ENCODE assay signal across 10 cellular contexts in genomic region chr12:113955109-113955970, GRCh38. TPM values are rescaled to one million over a fixed set of nuclear protein-coding genes. Genes with fewer than 3 reads are reported as not detected.
DNase-seq lines count a peak whose midpoint lies in the region; ATAC-seq and TF ChIP-seq lines count a peak whose summit lies in the region.
"Had no signal": no experiment of that assay in that cellular context is flagged by ENCODE, and none has a peak within 500 bp of the region (broad histone marks: within the 10 kb centered on the region; RNA-seq: fewer than 3 reads in every experiment).

No MANE protein-coding gene starts in this region.

- H3K4me3 ChIP-seq in BLaER1: no peak overlapping the region
- no peak overlapping the region for H3K4me3 ChIP-seq in HCT116 (replicated peaks in 1 of 2; ENCODE audit: low read depth in 1 of 2, low read length in 2 of 2)
- no peak overlapping the region for H3K4me3 ChIP-seq in hepatocyte
- no peak overlapping the region for H3K4me3 ChIP-seq in upper lobe of left lung

- H3K27ac ChIP-seq in BLaER1 (peak overlapping the region; percentile 63; the same call in 1 of the 2 replicates), HCT116 (ENCODE audit: low read depth, low read length) (peak overlapping the region; percentile 26; the same call in 1 of the 2 replicates), hepatocyte (no peak overlapping the region), upper lobe of left lung (no peak overlapping the region)

- H3K79me2 ChIP-seq in HCT116 (ENCODE audit: insufficient read depth, low read length): no peaks in the 10 kb centered on the region
- H3K79me2 ChIP-seq in hepatocyte: no peaks in the 10 kb centered on the region

- peak; percentile 97 for ATAC-seq in HCT116
- peak; percentile 88 for ATAC-seq in SK-N-SH treated with all-trans-retinoic acid at 6 μM for 48 hours
- no peak for ATAC-seq in HG02759 (IDR thresholded peaks at IDR 0.05; ENCODE audit: unreplicated experiment)
- ATAC-seq in upper lobe of left lung (ENCODE audit: low FRiP score in 2 of 2): no peak

- no peak overlapping the region for H2AFZ ChIP-seq in HCT116 (ENCODE audit: low read depth, low read length, poor library complexity, severe bottlenecking)
- H2AFZ ChIP-seq in hepatocyte: no peak overlapping the region

- peak; percentile 51 to 88 (median 86); a peak in 5 of 6 replicates for TF ChIP-seq CTCF in HCT116 (IDR thresholded peaks at IDR 0.05 in 2 of 3, conservative IDR thresholded peaks at IDR 0.05 in 1 of 3; ENCODE audit: borderline replicate concordance in 1 of 3, insufficient read depth in 1 of 3, low read depth in 2 of 3, low read length in 2 of 3)
- TF ChIP-seq CTCF in hepatocyte (IDR thresholded peaks at IDR 0.05; ENCODE audit: poor library complexity): peak; percentile 34
- no peak for TF ChIP-seq CTCF in upper lobe of left lung (IDR thresholded peaks at IDR 0.05)

- POLR2A ChIA-PET in HCT116 (lab: Charles Lee): no interaction called here

- H3K27me3 ChIP-seq in BLaER1: no peaks in the 10 kb centered on the region
- no peaks in the 10 kb centered on the region for H3K27me3 ChIP-seq in HCT116 (ENCODE audit: insufficient read depth, low read length)
- H3K27me3 ChIP-seq in hepatocyte: no peaks in the 10 kb centered on the region
- no peaks in the 10 kb centered on the region for H3K27me3 ChIP-seq in upper lobe of left lung

- intact Hi-C loops in HCT116 (cut with micrococcal nuclease): no loop called here

- CTCF ChIA-PET in HCT116 (lab: Charles Lee): interaction anchor here (0.6 to 3.3 kb wide), 7 partner anchors 11 to 1992 kb away, joined by 3 to 17 read pairs (median 3); partner anchors contain the start of gene RBM19

- TF ChIP-seq POLR2A in HCT116 (IDR thresholded peaks at IDR 0.05; ENCODE audit: borderline replicate concordance, extremely low read depth, insufficient read depth, insufficient read length) (no peak), upper lobe of left lung (IDR thresholded peaks at IDR 0.05) (no peak)

- H3K4me1 ChIP-seq in BLaER1 (peaks cover 12% of the 10 kb centered on the region), HCT116 (ENCODE audit: control insufficient read depth in 1 of 2, insufficient read depth in 2 of 2, low read length in 2 of 2) (no peaks in the 10 kb centered on the region), hepatocyte (ENCODE audit: insufficient read depth) (no peaks in the 10 kb centered on the region), upper lobe of left lung (no peaks in the 10 kb centered on the region)

- DNase-seq in HCT116 (ENCODE audit: low read depth, low spot score) (peak; percentile 16), hepatocyte (ENCODE audit: low spot score) (peak; percentile 33), hippocampal formation (lab: John Stamatoyannopoulos, UW) (no peak), upper lobe of left lung (no peak), DMS79 (lab: John Stamatoyannopoulos, UW) (no peak)
- DNase-seq: activated T-cell treated with anti-CD3 and anti-CD28 coated beads for 4 hours, KG1 had no signal

- H3K4me2 ChIP-seq in BLaER1: peak overlapping the region; percentile 55
- no peak overlapping the region for H3K4me2 ChIP-seq in HCT116 (ENCODE audit: low read length)
- no peak overlapping the region for H3K4me2 ChIP-seq in hepatocyte

- TF ChIP-seq RAD21 in HCT116 (IDR thresholded peaks at IDR 0.05; ENCODE audit: low read depth): peak; percentile 32; the same call in 1 of the 2 replicates

- WGBS in hepatocyte (ENCODE audit: low lambda C conversion rate, missing lambda C conversion rate): 79% methylated on average over 15 of the region's 15 CpGs
- 86% methylated on average over 14 to 15 of the region's 15 CpGs for WGBS in upper lobe of left lung, 2 donors

- TF ChIP-seq EP300 in upper lobe of left lung (IDR thresholded peaks at IDR 0.05): no peak

- 0 out of 2 replicates have a peak overlapping the region, but pooled peaks have one; percentile 40 for H3K9ac ChIP-seq in BLaER1
- no peak overlapping the region for H3K9ac ChIP-seq in HCT116 (ENCODE audit: low read length)

- H3K9me2 ChIP-seq in HCT116 (ENCODE audit: insufficient read depth): no peaks in the 10 kb centered on the region
- H3K9me2 ChIP-seq in hepatocyte (replicated peaks; ENCODE audit: insufficient read depth): no peaks in the 10 kb centered on the region

- H3K36me3 ChIP-seq in BLaER1 (peaks cover 98% of the 10 kb centered on the region), HCT116 (ENCODE audit: control insufficient read depth in 1 of 2, insufficient read depth in 2 of 2, low read length in 2 of 2) (peaks cover 26 to 34% of the 10 kb centered on the region in 2 experiments; a peak in 3 of 4 replicates), hepatocyte (replicated peaks; ENCODE audit: insufficient read depth, low read depth) (no peaks in the 10 kb centered on the region), upper lobe of left lung (peaks cover 32 to 99% (median 90%) of the 10 kb centered on the region in 4 donors)

- H4K20me1 ChIP-seq in BLaER1: no peaks in the 10 kb centered on the region
- no peaks in the 10 kb centered on the region for H4K20me1 ChIP-seq in HCT116 (ENCODE audit: insufficient read depth)
- H4K20me1 ChIP-seq in hepatocyte (ENCODE audit: insufficient read depth, poor library complexity, severe bottlenecking): no peaks in the 10 kb centered on the region

- RAD21 ChIA-PET in HCT116 (lab: Charles Lee; ENCODE audit: low non-redundant PET in 1 of 2, low total read pairs in 2 of 2, uncharacterized antibody in 2 of 2, unreplicated experiment in 2 of 2): interaction anchor here in 1 of 2 experiments (0.6 kb wide), 1 partner anchor 620 kb away, joined by 3 read pairs; the partner anchor contains the start of gene SLC8B1

- BruUV-seq in HCT116 (replicated peaks; lab: Mats Ljungman, UMichigan): no TSS peak

- H3K9me3 ChIP-seq in BLaER1: no peaks in the 10 kb centered on the region
- no peaks in the 10 kb centered on the region for H3K9me3 ChIP-seq in HCT116 (ENCODE audit: control insufficient read depth in 1 of 2, insufficient read depth in 1 of 2, low read depth in 1 of 2, low read length in 2 of 2)
- no peaks in the 10 kb centered on the region for H3K9me3 ChIP-seq in hepatocyte (ENCODE audit: low read depth)
- H3K9me3 ChIP-seq in upper lobe of left lung: no peaks in the 10 kb centered on the region

TF ChIP-seq in HCT116, 20 proteins besides CTCF, POLR2A, EP300 and RAD21 (continues in another document):
- TF ChIP-seq POLR2AphosphoS5 (IDR thresholded peaks at IDR 0.05; ENCODE audit: low read depth, low read length) (no peak), MAX (IDR thresholded peaks at IDR 0.05) (no peak), EGR1 (IDR thresholded peaks at IDR 0.05; ENCODE audit: low read depth) (no peak), SP1 (IDR thresholded peaks at IDR 0.05; ENCODE audit: low read depth) (no peak), ZBTB33 (IDR thresholded peaks at IDR 0.05; ENCODE audit: extremely low read depth, insufficient replicate concordance, low read length) (no peak), ZFX (IDR thresholded peaks at IDR 0.05) (no peak), CEBPB (IDR thresholded peaks at IDR 0.05; ENCODE audit: low read depth) (no peak), FOSL1 (IDR thresholded peaks at IDR 0.05; ENCODE audit: low read depth) (no peak)

TF ChIP-seq in SK-N-SH treated with all-trans-retinoic acid at 6 μM for 48 hours, 23 proteins besides CTCF, POLR2A, EP300 and RAD21 (continues in another document):
- TF ChIP-seq TOX (CRISPR knock-in tag; IDR thresholded peaks at IDR 0.05; ENCODE audit: borderline replicate concordance): no peak
- TF ChIP-seq GLIS3 (CRISPR knock-in tag; IDR thresholded peaks at IDR 0.05): no peak
- TF ChIP-seq CREB5 (CRISPR knock-in tag; IDR thresholded peaks at IDR 0.05; ENCODE audit: low read depth): no peak
- no peak for TF ChIP-seq POU6F1 (CRISPR knock-in tag; IDR thresholded peaks at IDR 0.05; ENCODE audit: borderline replicate concordance, low read depth)
- no peak for TF ChIP-seq CSDC2 (CRISPR knock-in tag; IDR thresholded peaks at IDR 0.05)
- TF ChIP-seq RARB (CRISPR knock-in tag; IDR thresholded peaks at IDR 0.05): no peak
- no peak for TF ChIP-seq SNAI2 (CRISPR knock-in tag; IDR thresholded peaks at IDR 0.05)
- no peak for TF ChIP-seq PPARA (CRISPR knock-in tag; IDR thresholded peaks at IDR 0.05; ENCODE audit: borderline replicate concordance)
- TF ChIP-seq ESRRG (CRISPR knock-in tag; IDR thresholded peaks at IDR 0.05): no peak
- no peak for TF ChIP-seq ZNF70 (CRISPR knock-in tag; IDR thresholded peaks at IDR 0.05)

RNA-seq across cellular contexts. Expression of gene RBM19, which starts 10.8 kb away (rescaled TPM):
- total RNA-seq in HCT116 (2021; ENCODE audit: unreplicated experiment) (30.7 TPM), hepatocyte (16.5 and 16.8 TPM in 2 replicates), upper lobe of left lung (100 to 1,000 TPM in 1 of 6 donors, 10 to 100 TPM in 5; 25.5 to 131 (median 39.9) TPM)
- 6.7 and 8.4 TPM in 2 replicates for polyA plus RNA-seq in HCT116 (2012)
- 14.5 and 18.2 TPM in 2 replicates for polyA plus RNA-seq in hepatocyte

Comparison
In these comparisons a context has a peak if more than half of its experiments do, and no peak if none do; other contexts are left out.
1. H3K27ac ChIP-seq: peak in BLaER1 (single experiment) and HCT116 (single experiment); none in hepatocyte (single experiment) and upper lobe of left lung (0 of 4).
2. ATAC-seq: peak in HCT116 (single experiment) and SK-N-SH treated with all-trans-retinoic acid at 6 μM for 48 hours (single experiment); none in HG02759 (single experiment) and upper lobe of left lung (0 of 2).
3. DNase-seq: peak in HCT116 (single experiment) and hepatocyte (single experiment); none in hippocampal formation (0 of 2), upper lobe of left lung (0 of 2) and DMS79 (single experiment).
4. CTCF ChIP-seq: peak in HCT116 (3 of 3) and hepatocyte (single experiment); none in upper lobe of left lung (0 of 6).